Comparison of ENCODE assay signal across 8 cellular contexts in the genomic region with DNA sequence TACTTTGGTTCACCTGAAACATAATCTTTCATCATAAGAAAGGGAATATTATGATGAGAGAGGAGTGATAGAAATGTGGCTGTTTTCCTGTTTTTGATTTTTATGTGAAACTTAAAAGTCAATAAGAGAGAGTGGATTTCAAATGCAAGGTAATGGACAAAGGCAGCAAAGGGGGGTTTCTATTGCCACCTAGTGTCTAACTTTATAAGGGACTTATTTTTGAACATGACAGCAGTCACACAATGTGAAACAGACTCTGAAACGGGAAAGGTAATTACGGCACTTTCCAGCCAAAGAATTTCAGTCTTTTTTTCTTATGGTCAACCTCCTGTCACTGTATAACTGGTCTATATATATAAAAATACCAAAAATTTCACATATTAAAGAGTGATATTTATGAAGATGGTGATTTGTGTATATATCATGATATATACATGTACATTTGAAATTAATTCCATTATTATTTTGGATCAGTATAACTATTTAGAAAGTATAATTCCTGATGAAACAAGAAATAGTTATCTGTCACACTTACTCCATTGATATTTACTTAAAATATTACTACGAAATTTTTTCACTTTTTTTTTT.
A peak's percentile ranks its signal among the peaks of the same experiment; 100 is the strongest.
DNase-seq lines count a peak whose midpoint lies in the region; ATAC-seq and TF ChIP-seq lines count a peak whose summit lies in the region.

No MANE protein-coding gene starts in this region.

- TF ChIP-seq POLR2A in gastroesophageal sphincter (IDR thresholded peaks at IDR 0.05) (no peak), gastrocnemius medialis (IDR thresholded peaks at IDR 0.05) (no peak)

- H3K4me1 ChIP-seq in gastroesophageal sphincter (peaks cover 0 to 33% (median 7%) of the 10 kb centered on the region in 3 donors), gastrocnemius medialis (peaks cover 0 to 4% of the 10 kb centered on the region in 2 donors)

- in situ Hi-C loops in gastrocnemius medialis (cut with MboI; ENCODE audit: low sequenced_read_pairs in 4 of 4), result no loop called here

- no peaks in the 10 kb centered on the region for H3K9me3 ChIP-seq in gastroesophageal sphincter
- H3K9me3 ChIP-seq in gastrocnemius medialis, result no peaks in the 10 kb centered on the region

- peak; percentile 56 for ATAC-seq in activated naive CD8-positive, alpha-beta T cell treated with anti-CD3 and anti-CD28 coated beads, Interleukin-2, amount 10 ng/mL, durations not matched to agents 7 days and 5 days (ENCODE audit: low read depth)
- ATAC-seq in SK-N-SH treated with all-trans-retinoic acid at 6 μM for 48 hours, result peak; percentile 68
- ATAC-seq in gastroesophageal sphincter, result peak; percentile 58
- peak; percentile 66 to 80 for ATAC-seq in gastrocnemius medialis

- H3K9me3 Mint-ChIP-seq in activated naive CD8-positive, alpha-beta T cell treated with anti-CD3 and anti-CD28 coated beads, Interleukin-2, amount 10 ng/mL, durations not matched to agents 7 days and 5 days, result no peaks in the 10 kb centered on the region
- no peaks in the 10 kb centered on the region for H3K9me3 Mint-ChIP-seq in activated naive CD8-positive, alpha-beta T cell treated with anti-CD3 and anti-CD28 coated beads for 36 hours
- H3K9me3 Mint-ChIP-seq in HFFc6, result no peaks in the 10 kb centered on the region

- H3K36me3 ChIP-seq in gastroesophageal sphincter (no peaks in the 10 kb centered on the region), gastrocnemius medialis (no peaks in the 10 kb centered on the region)

- H3K4me3 Mint-ChIP-seq in activated naive CD8-positive, alpha-beta T cell treated with anti-CD3 and anti-CD28 coated beads, Interleukin-2, amount 10 ng/mL, durations not matched to agents 7 days and 5 days, result no peak overlapping the region
- H3K4me3 Mint-ChIP-seq in activated naive CD8-positive, alpha-beta T cell treated with anti-CD3 and anti-CD28 coated beads for 36 hours, result no peak overlapping the region
- no peak overlapping the region for H3K4me3 Mint-ChIP-seq in HFFc6

- DNase-seq in activated naive CD8-positive, alpha-beta T cell treated with anti-CD3 and anti-CD28 coated beads, Interleukin-2, amount 10 ng/mL, durations not matched to agents 7 days and 5 days, result no peak
- no peak for DNase-seq in activated naive CD8-positive, alpha-beta T cell treated with anti-CD3 and anti-CD28 coated beads for 36 hours
- peak; percentile 24 for DNase-seq in HFFc6
- peak; percentile 54 for DNase-seq in M059J (ENCODE audit: low read depth)
- no peak for DNase-seq in gastrocnemius medialis
- no peak for DNase-seq in activated CD4-positive, alpha-beta T cell treated with anti-CD3 and anti-CD28 coated beads, Interleukin-2, amount 50 U/mL, for 4 hours

- no peaks in the 10 kb centered on the region for H3K36me3 Mint-ChIP-seq in activated naive CD8-positive, alpha-beta T cell treated with anti-CD3 and anti-CD28 coated beads, Interleukin-2, amount 10 ng/mL, durations not matched to agents 7 days and 5 days
- no peaks in the 10 kb centered on the region for H3K36me3 Mint-ChIP-seq in activated naive CD8-positive, alpha-beta T cell treated with anti-CD3 and anti-CD28 coated beads for 36 hours
- H3K36me3 Mint-ChIP-seq in HFFc6 (ENCODE audit: low read depth), result no peaks in the 10 kb centered on the region

- intact Hi-C loops in gastrocnemius medialis (cut with DNase I; ENCODE audit: low total_unique reads), result loop anchor here (5.0 kb wide), 1 partner anchor 649 kb away; no protein-coding TSS in a partner anchor

- H3K27ac ChIP-seq in gastroesophageal sphincter (peak overlapping the region in 2 of 4 donors; percentile 31 to 63), gastrocnemius medialis (no peak overlapping the region)

- POLR2A ChIA-PET in activated naive CD8-positive, alpha-beta T cell treated with anti-CD3 and anti-CD28 coated beads, Interleukin-2, amount 10 ng/mL, durations not matched to agents 7 days and 5 days (lab: Charles Lee), result no interaction called here

- peak; percentile 80 for TF ChIP-seq CTCF in HFFc6 (IDR thresholded peaks at IDR 0.05)
- peak; percentile 61 to 73 (median 70) for TF ChIP-seq CTCF in gastroesophageal sphincter (IDR thresholded peaks at IDR 0.05)
- TF ChIP-seq CTCF in gastrocnemius medialis (IDR thresholded peaks at IDR 0.05 in 4 of 5, conservative IDR thresholded peaks at IDR 0.05 in 1 of 5), result peak in 3 of 5 experiments; percentile 32 to 61 (median 48)

- H3K27me3 ChIP-seq in gastroesophageal sphincter, result no peaks in the 10 kb centered on the region
- H3K27me3 ChIP-seq in gastrocnemius medialis, result peaks cover 0 to 4% (median 0%) of the 10 kb centered on the region in 3 donors

- H3K4me1 Mint-ChIP-seq in activated naive CD8-positive, alpha-beta T cell treated with anti-CD3 and anti-CD28 coated beads, Interleukin-2, amount 10 ng/mL, durations not matched to agents 7 days and 5 days, result no peaks in the 10 kb centered on the region
- H3K4me1 Mint-ChIP-seq in activated naive CD8-positive, alpha-beta T cell treated with anti-CD3 and anti-CD28 coated beads for 36 hours, result peaks cover 2% of the 10 kb centered on the region
- H3K4me1 Mint-ChIP-seq in HFFc6 (ENCODE audit: low read depth), result peaks cover 33% of the 10 kb centered on the region

- H3K4me3 ChIP-seq in gastroesophageal sphincter (no peak overlapping the region), gastrocnemius medialis (no peak overlapping the region)

- 12 to 20% methylated on average over 3 of the region's 3 CpGs for WGBS in gastroesophageal sphincter (ENCODE audit: low coverage in 1 of 2), 2 donors

- peaks cover 43% of the 10 kb centered on the region for H3K27me3 Mint-ChIP-seq in activated naive CD8-positive, alpha-beta T cell treated with anti-CD3 and anti-CD28 coated beads, Interleukin-2, amount 10 ng/mL, durations not matched to agents 7 days and 5 days
- H3K27me3 Mint-ChIP-seq in activated naive CD8-positive, alpha-beta T cell treated with anti-CD3 and anti-CD28 coated beads for 36 hours, result peaks cover 26% of the 10 kb centered on the region
- peaks cover 6% of the 10 kb centered on the region for H3K27me3 Mint-ChIP-seq in HFFc6 (ENCODE audit: insufficient read depth)

- no peak overlapping the region for H3K27ac Mint-ChIP-seq in activated naive CD8-positive, alpha-beta T cell treated with anti-CD3 and anti-CD28 coated beads, Interleukin-2, amount 10 ng/mL, durations not matched to agents 7 days and 5 days
- no peak overlapping the region for H3K27ac Mint-ChIP-seq in activated naive CD8-positive, alpha-beta T cell treated with anti-CD3 and anti-CD28 coated beads for 36 hours
- H3K27ac Mint-ChIP-seq in HFFc6, result no peak overlapping the region

- TF ChIP-seq EP300 in gastroesophageal sphincter (IDR thresholded peaks at IDR 0.05), result no peak

TF ChIP-seq in SK-N-SH treated with all-trans-retinoic acid at 6 μM for 48 hours, 23 proteins besides CTCF, POLR2A, EP300 and RAD21:
- TF ChIP-seq PPARA (CRISPR knock-in tag; IDR thresholded peaks at IDR 0.05; ENCODE audit: borderline replicate concordance) (no peak), ISL1 (CRISPR knock-in tag; IDR thresholded peaks at IDR 0.05) (peak; percentile 36; the same call in 1 of the 2 replicates)

Comparison
In these comparisons a context has a peak if more than half of its experiments do, and no peak if none do; other contexts are left out.
1. DNase-seq: peak in HFFc6 (single experiment) and M059J (single experiment); none in activated naive CD8-positive, alpha-beta T cell treated with anti-CD3 and anti-CD28 coated beads, Interleukin-2, amount 10 ng/mL, durations not matched to agents 7 days and 5 days (single experiment), activated naive CD8-positive, alpha-beta T cell treated with anti-CD3 and anti-CD28 coated beads for 36 hours (single experiment), gastrocnemius medialis (0 of 2) and activated CD4-positive, alpha-beta T cell treated with anti-CD3 and anti-CD28 coated beads, Interleukin-2, amount 50 U/mL, for 4 hours (0 of 2).
2. Peak in every context shown above with its lines, with median percentiles within 50 percentile points of each other: ATAC-seq and CTCF ChIP-seq.